8 cellular contexts compared by ENCODE assay signal in the genomic region with DNA sequence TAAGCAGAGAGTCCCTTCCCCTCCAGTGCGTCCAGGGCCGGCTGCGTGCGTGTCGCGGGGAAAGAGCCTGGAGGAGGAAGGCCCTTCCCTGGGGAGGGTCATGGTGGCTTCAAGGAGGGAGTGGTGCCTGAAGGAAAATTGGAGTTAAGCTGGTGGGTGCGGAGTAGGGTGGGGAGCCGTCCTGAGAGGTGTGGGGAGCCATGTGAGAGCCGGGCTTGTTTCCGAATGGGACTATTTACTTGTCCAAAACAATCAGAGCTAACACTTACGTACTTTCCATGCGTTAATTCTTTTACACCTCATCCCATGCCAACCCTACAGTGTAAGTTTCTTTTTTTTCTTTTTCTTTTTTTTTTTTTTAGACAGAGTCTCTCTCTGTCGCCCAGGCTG. TPM values are rescaled to one million over a fixed set of nuclear protein-coding genes. Genes with fewer than 3 reads are reported as not detected.
DNase-seq lines count a peak whose midpoint lies in the region; ATAC-seq and TF ChIP-seq lines count a peak whose summit lies in the region.

No MANE protein-coding gene starts in this region.

- DNase-seq in activated naive CD4-positive, alpha-beta T cell treated with anti-CD3 and anti-CD28 coated beads, Interleukin-2, amount 10 ng/mL, durations not matched to agents 7 days and 5 days, result no peak
- DNase-seq in activated naive CD4-positive, alpha-beta T cell (lab: John Stamatoyannopoulos, UW), result no peak
- DNase-seq in breast epithelium (ENCODE audit: low spot score in 2 of 2), result no peak
- no peak for DNase-seq in mesenchymal stem cell
- peak in 1 of 2 donors; percentile 71 for DNase-seq in aorta
- DNase-seq in NCI-H128 (lab: John Stamatoyannopoulos, UW; ENCODE audit: unreplicated experiment), result no peak
- DNase-seq in OCI-M1 (lab: John Stamatoyannopoulos, UW), result no peak

- ATAC-seq in aorta (ENCODE audit: low FRiP score), result peak; percentile 67

- H3K4ac ChIP-seq in mesenchymal stem cell (ENCODE audit: low read depth in 1 of 2, low read length in 2 of 2), result peak overlapping the region in 1 of 2 experiments; percentile 88

- H2BK12ac ChIP-seq in mesenchymal stem cell (ENCODE audit: low read length in 2 of 2), result no peak overlapping the region

- H3K14ac ChIP-seq in mesenchymal stem cell (ENCODE audit: low read length in 2 of 2), result no peak overlapping the region

- no peak overlapping the region for H2BK120ac ChIP-seq in mesenchymal stem cell (ENCODE audit: low read depth, low read length)

- no peaks in the 10 kb centered on the region for H3K9me3 ChIP-seq in KOPT-K1 (ENCODE audit: insufficient read depth, low read length, poor library complexity, severe bottlenecking)
- H3K9me3 ChIP-seq in breast epithelium, result no peaks in the 10 kb centered on the region
- no peaks in the 10 kb centered on the region for H3K9me3 ChIP-seq in mesenchymal stem cell (ENCODE audit: control insufficient read depth, low read length)
- no peaks in the 10 kb centered on the region for H3K9me3 ChIP-seq in aorta (ENCODE audit: control insufficient read depth, low read length)

- intact Hi-C loops in breast epithelium (cut with DNase I; ENCODE audit: low total_unique reads), result no loop called here
- intact Hi-C loops in aorta (cut with DNase I), result loop anchor here in 1 of 2 donors (5.0 to 10.0 kb wide), 2 partner anchors 143 to 180 kb away; a partner anchor contains a TSS

- H4K91ac ChIP-seq in mesenchymal stem cell (ENCODE audit: low read length), result no peak overlapping the region

- peak overlapping the region; percentile 88 for H3K4me2 ChIP-seq in mesenchymal stem cell (ENCODE audit: low read length, poor library complexity, severe bottlenecking)

- H3K4me3 ChIP-seq in breast epithelium, result peak overlapping the region; percentile 82 to 90 (median 87)
- H3K4me3 ChIP-seq in mesenchymal stem cell (ENCODE audit: insufficient read depth in 1 of 2, low read depth in 1 of 2, low read length in 2 of 2), result peak overlapping the region; percentile 90 to 94
- peak overlapping the region; percentile 5 to 79 for H3K4me3 ChIP-seq in aorta (ENCODE audit: low read length in 2 of 2)

- no peak overlapping the region for H2AK5ac ChIP-seq in mesenchymal stem cell (ENCODE audit: low read length, severe bottlenecking)

- H3K27me3 ChIP-seq in breast epithelium (no peaks in the 10 kb centered on the region), mesenchymal stem cell (ENCODE audit: control insufficient read depth in 1 of 2, insufficient read depth in 1 of 2, low read length in 2 of 2) (no peaks in the 10 kb centered on the region), aorta (ENCODE audit: control insufficient read depth in 1 of 2, insufficient read depth in 2 of 2, low read length in 1 of 2) (no peaks in the 10 kb centered on the region)

- H3K23ac ChIP-seq in mesenchymal stem cell (ENCODE audit: low read length in 2 of 2), result peak overlapping the region in 1 of 2 experiments; percentile 1

- no peak for TF ChIP-seq CTCF in breast epithelium (IDR thresholded peaks at IDR 0.05)

- H3K4me3 Mint-ChIP-seq in activated naive CD4-positive, alpha-beta T cell treated with anti-CD3 and anti-CD28 coated beads, Interleukin-2, amount 10 ng/mL, durations not matched to agents 7 days and 5 days, result peak overlapping the region; percentile 96

- no peak for TF ChIP-seq POLR2A in breast epithelium (IDR thresholded peaks at IDR 0.05)

- peaks cover 38% of the 10 kb centered on the region for H3K79me1 ChIP-seq in mesenchymal stem cell (replicated peaks; ENCODE audit: low read length, poor library complexity, severe bottlenecking)

- H3K4me1 ChIP-seq in breast epithelium (peaks cover 4 to 25% of the 10 kb centered on the region in 2 donors), mesenchymal stem cell (ENCODE audit: control insufficient read depth, insufficient read depth, low read depth, low read length) (peaks cover 10% of the 10 kb centered on the region), aorta (ENCODE audit: control insufficient read depth in 1 of 2, insufficient read depth in 2 of 2, low read length in 2 of 2) (no peaks in the 10 kb centered on the region)

- H2AFZ ChIP-seq in mesenchymal stem cell (ENCODE audit: low read depth, low read length), result peak overlapping the region; percentile 97

- no peak overlapping the region for H2BK5ac ChIP-seq in mesenchymal stem cell (ENCODE audit: low read depth, low read length, poor library complexity, severe bottlenecking)

- no peak overlapping the region for H2BK15ac ChIP-seq in mesenchymal stem cell (ENCODE audit: low read depth, poor library complexity, severe bottlenecking)

- H3K27ac ChIP-seq in KOPT-K1 (ENCODE audit: low read depth, low read length, poor library complexity, severe bottlenecking), result peak overlapping the region; percentile 76
- H3K27ac ChIP-seq in breast epithelium, result peak overlapping the region; percentile 87 to 88
- H3K27ac ChIP-seq in mesenchymal stem cell (ENCODE audit: low read length, poor library complexity, severe bottlenecking), result no peak overlapping the region
- peak overlapping the region; percentile 0 to 4 for H3K27ac ChIP-seq in aorta (ENCODE audit: low read depth in 1 of 2, low read length in 2 of 2)

- CTCF ChIA-PET in activated naive CD4-positive, alpha-beta T cell treated with anti-CD3 and anti-CD28 coated beads, Interleukin-2, amount 10 ng/mL, durations not matched to agents 7 days and 5 days (lab: Charles Lee), result no interaction called here

- WGBS in mesenchymal stem cell, result 0% methylated on average over 1 of the region's 13 CpGs
- 1% methylated on average over 13 of the region's 13 CpGs for WGBS in aorta, 2 donors

- peak overlapping the region; percentile 91 for H3K27ac Mint-ChIP-seq in activated naive CD4-positive, alpha-beta T cell treated with anti-CD3 and anti-CD28 coated beads, Interleukin-2, amount 10 ng/mL, durations not matched to agents 7 days and 5 days

- H3K9me3 Mint-ChIP-seq in activated naive CD4-positive, alpha-beta T cell treated with anti-CD3 and anti-CD28 coated beads, Interleukin-2, amount 10 ng/mL, durations not matched to agents 7 days and 5 days, result no peaks in the 10 kb centered on the region

- H3K4me1 Mint-ChIP-seq in activated naive CD4-positive, alpha-beta T cell treated with anti-CD3 and anti-CD28 coated beads, Interleukin-2, amount 10 ng/mL, durations not matched to agents 7 days and 5 days, result peaks cover 47% of the 10 kb centered on the region

- H3K36me3 ChIP-seq in KOPT-K1 (ENCODE audit: insufficient read depth, low read length) (peaks cover 38% of the 10 kb centered on the region), breast epithelium (no peaks in the 10 kb centered on the region), mesenchymal stem cell (ENCODE audit: control insufficient read depth in 1 of 2, insufficient read depth in 2 of 2, low read depth in 1 of 2, low read length in 2 of 2) (peaks cover 25 to 31% of the 10 kb centered on the region in 2 experiments), aorta (ENCODE audit: control insufficient read depth in 1 of 2, insufficient read depth in 2 of 2, low read length in 1 of 2) (peaks cover 0 to 4% of the 10 kb centered on the region in 2 donors)

- H3K9ac ChIP-seq in mesenchymal stem cell (ENCODE audit: low read length), result peak overlapping the region; percentile 94

- H3K18ac ChIP-seq in mesenchymal stem cell (ENCODE audit: low read depth in 1 of 2, low read length in 2 of 2), result peak overlapping the region in 1 of 2 experiments; percentile 87

- H4K8ac ChIP-seq in mesenchymal stem cell (ENCODE audit: low read length), result peak overlapping the region; percentile 59

- peaks cover 19% of the 10 kb centered on the region for H3K36me3 Mint-ChIP-seq in activated naive CD4-positive, alpha-beta T cell treated with anti-CD3 and anti-CD28 coated beads, Interleukin-2, amount 10 ng/mL, durations not matched to agents 7 days and 5 days

- no peaks in the 10 kb centered on the region for H3K27me3 Mint-ChIP-seq in activated naive CD4-positive, alpha-beta T cell treated with anti-CD3 and anti-CD28 coated beads, Interleukin-2, amount 10 ng/mL, durations not matched to agents 7 days and 5 days

RNA-seq across cellular contexts. Expression of a gene that starts 0.8 kb away (rescaled TPM):
- total RNA-seq in breast epithelium (10 to 100 TPM in 2 of 3 donors, 1 to 10 TPM in 1; 9.8 to 18.4 (median 13.6) TPM), aorta (10 to 100 TPM; 24.6 to 33.6 TPM)
- polyA plus RNA-seq in mesenchymal stem cell (2013, experiment 1 of 2), result 5.9 TPM
- 5.1 TPM for polyA plus RNA-seq in mesenchymal stem cell (2013, experiment 2 of 2)
- 10 to 100 TPM in 1 of 2 donors, 1 to 10 TPM in 1; 5.6 to 64.7 TPM for polyA plus RNA-seq in aorta

RNA-seq across cellular contexts. Expression of a gene that starts 0.8 kb away (rescaled TPM):
- 10 to 100 TPM; 44.3 to 89.1 (median 51.7) TPM for total RNA-seq in breast epithelium
- 71.6 TPM for polyA plus RNA-seq in mesenchymal stem cell (2013, experiment 1 of 2)
- 69.8 TPM for polyA plus RNA-seq in mesenchymal stem cell (2013, experiment 2 of 2)
- 10 to 100 TPM; 31.7 to 37.0 TPM for total RNA-seq in aorta
- 10 to 100 TPM; 51.7 to 69.7 TPM for polyA plus RNA-seq in aorta

Comparison
In these comparisons a context has a peak if more than half of its experiments do, and no peak if none do; other contexts are left out.
1. H3K4me3 ChIP-seq: peak in every context shown above with its lines; median percentile 92 in mesenchymal stem cell; 87 in breast epithelium; 42 in aorta.